11 cellular contexts compared by ENCODE assay signal in the genomic region with DNA sequence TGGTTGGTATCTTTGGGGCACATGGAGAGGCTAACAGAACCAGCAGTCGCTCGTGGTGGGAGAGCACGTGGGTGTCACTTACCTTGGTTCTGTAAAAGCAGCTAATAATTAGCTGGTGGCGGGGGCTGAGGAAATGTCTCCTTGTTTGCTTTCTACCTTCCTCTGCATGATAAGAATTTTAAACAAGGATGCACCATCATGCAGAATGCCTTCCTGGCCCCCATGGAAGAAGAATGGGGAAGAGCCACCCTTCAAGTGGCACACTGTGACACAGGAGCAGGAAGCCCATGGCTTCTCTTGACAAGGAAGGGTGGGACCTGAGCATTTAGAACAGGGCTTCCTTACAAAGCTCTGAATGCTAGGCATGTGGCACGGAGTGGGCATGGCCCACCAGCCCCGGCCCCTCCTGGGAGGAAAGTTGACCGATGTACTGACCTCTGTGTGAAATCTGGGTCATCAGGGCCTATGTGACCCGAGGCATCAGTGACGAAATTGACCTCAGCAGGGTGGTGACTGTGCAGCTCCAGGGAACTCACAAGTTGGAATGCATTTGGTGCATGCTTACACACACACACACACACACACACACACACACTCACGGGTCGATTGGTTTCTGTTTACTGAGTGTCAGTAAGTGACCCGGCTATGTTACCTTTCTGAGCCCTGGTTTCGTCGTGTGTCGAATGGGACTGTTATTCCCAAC.
DNase-seq lines count a peak whose midpoint lies in the region; ATAC-seq, FAIRE-seq and TF ChIP-seq lines count a peak whose summit lies in the region.
"Had no signal": no experiment of that assay in that cellular context is flagged by ENCODE, and none has a peak within 500 bp of the region (broad histone marks: within the 10 kb centered on the region; RNA-seq: fewer than 3 reads in every experiment).

No MANE protein-coding gene starts in this region.

- ATAC-seq in HG02885 (IDR thresholded peaks at IDR 0.05; ENCODE audit: poor library complexity, unreplicated experiment), result peak; percentile 19
- ATAC-seq in pancreas, result peak; percentile 79 to 92 (median 92)
- ATAC-seq in HG03196 (IDR thresholded peaks at IDR 0.05; ENCODE audit: unreplicated experiment), result no peak
- ATAC-seq: esophagus mucosa; stimulated activated memory B cell treated with anti-CD40 and anti-IgM and Interleukin-4, amounts not matched to agents 10 μg/mL and 1 μg/mL and 100 μg/mL, for 72 hours had no signal

- peak; percentile 37 for DNase-seq in ELR (ENCODE audit: low read depth)
- peak; percentile 53 for DNase-seq in ecto neural progenitor cell (ENCODE audit: low spot score)
- DNase-seq in pancreas, result peak in 3 of 6 donors; percentile 66 to 78 (median 74)
- no peak for DNase-seq in HTR-8/SVneo (ENCODE audit: insufficient read length, low spot score)
- DNase-seq in middle frontal gyrus (ENCODE audit: extremely low spot score, low spot score), result no peak
- DNase-seq: activated gamma-delta T cell treated with Interleukin-2 at 50 U/mL for 16 hours; CD4-positive, alpha-beta memory T cell had no signal

- 31 to 37% methylated on average over 15 of the region's 15 CpGs for WGBS in pancreas, 2 donors

- peak overlapping the region; percentile 68 to 84 (median 74) for H3K27ac ChIP-seq in pancreas

- intact Hi-C loops in pancreas (cut with DNase I), result no loop called here

- no peaks in the 10 kb centered on the region for H3K36me3 ChIP-seq in pancreas

- no peak for TF ChIP-seq CTCF in pancreas (IDR thresholded peaks at IDR 0.05)

- peaks cover 0 to 21% (median 17%) of the 10 kb centered on the region in 3 donors for H3K4me1 ChIP-seq in pancreas

- no peak overlapping the region for H3K4me3 ChIP-seq in pancreas

- H3K27me3 ChIP-seq in pancreas, result no peaks in the 10 kb centered on the region

- no peaks in the 10 kb centered on the region for H3K9me3 ChIP-seq in pancreas

- FAIRE-seq in pancreas (lab: Jason Lieb, UNC) (no peak), HTR-8/SVneo (lab: Jason Lieb, UNC) (no peak)

Comparison
In these comparisons a context has a peak if more than half of its experiments do, and no peak if none do; other contexts are left out.
1. DNase-seq: peak in ELR (single experiment) and ecto neural progenitor cell (single experiment); none in HTR-8/SVneo (single experiment) and middle frontal gyrus (single experiment).